28 cellular contexts compared by ENCODE assay signal in genomic region chrX:151323054-151323453, GRCh38.
"Had no signal": no experiment of that assay in that cellular context is flagged by ENCODE, and none has a peak within 500 bp of the region (broad histone marks: within the 10 kb centered on the region; RNA-seq: fewer than 3 reads in every experiment).

No MANE protein-coding gene starts in this region.

- H3K27ac ChIP-seq: brain microvascular endothelial cell, esophagus muscularis mucosa, gastroesophageal sphincter had no signal

- ATAC-seq: activated T-cell treated with anti-CD3 and anti-CD28 coated beads, Interleukin-2, amount 50 U/mL, for 4 hours; activated T-helper 17 cell treated with anti-CD3 and anti-CD28 coated beads, Interleukin-2, amount 50 U/mL, for 72 hours; effector memory CD8-positive, alpha-beta T cell; gastroesophageal sphincter had no signal

- H3K27ac Mint-ChIP-seq: activated CD4-positive, alpha-beta memory T cell treated with anti-CD3 and anti-CD28 coated beads, Interleukin-2, amount 10 ng/mL, durations not matched to agents 7 days and 5 days; activated CD4-positive, alpha-beta T cell treated with anti-CD3 and anti-CD28 coated beads, Interleukin-2, amount 10 ng/mL, durations not matched to agents 7 days and 5 days; activated naive CD8-positive, alpha-beta T cell; activated T-helper 17 cell treated with anti-CD3 and anti-CD28 coated beads, Interleukin-2, amount 50 U/mL, for 72 hours; effector memory CD8-positive, alpha-beta T cell had no signal

- H3K36me3 Mint-ChIP-seq: activated naive CD8-positive, alpha-beta T cell had no signal

- H3K9me3 Mint-ChIP-seq: activated CD4-positive, alpha-beta memory T cell treated with anti-CD3 and anti-CD28 coated beads, Interleukin-2, amount 10 ng/mL, durations not matched to agents 7 days and 5 days; activated CD4-positive, alpha-beta T cell treated with anti-CD3 and anti-CD28 coated beads, Interleukin-2, amount 10 ng/mL, durations not matched to agents 7 days and 5 days; activated T-cell treated with anti-CD3 and anti-CD28 coated beads, Interleukin-2, amount 50 U/mL, for 4 hours; effector memory CD8-positive, alpha-beta T cell had no signal

- FAIRE-seq: colon had no signal

- H3K9me3 ChIP-seq: esophagus muscularis mucosa, gastroesophageal sphincter had no signal

- H3K4me3 ChIP-seq: esophagus muscularis mucosa, gastroesophageal sphincter had no signal

- H3K27me3 ChIP-seq: brain microvascular endothelial cell, esophagus muscularis mucosa, gastroesophageal sphincter had no signal

- H3K36me3 ChIP-seq: brain microvascular endothelial cell, esophagus muscularis mucosa, gastroesophageal sphincter had no signal

- DNase-seq: activated CD4-positive, alpha-beta memory T cell treated with anti-CD3 and anti-CD28 coated beads, Interleukin-2, amount 10 ng/mL, durations not matched to agents 7 days and 5 days; activated CD4-positive, alpha-beta T cell treated with anti-CD3 and anti-CD28 coated beads for 1 hour; activated CD4-positive, alpha-beta T cell treated with anti-CD3 and anti-CD28 coated beads for 4 hours; activated CD4-positive, alpha-beta T cell treated with anti-CD3 and anti-CD28 coated beads, Interleukin-2, amount 10 ng/mL, durations not matched to agents 7 days and 5 days; activated CD4-positive, alpha-beta T cell treated with anti-CD3 and anti-CD28 coated beads, Interleukin-2, amount 50 U/mL, for 4 hours; activated CD8-positive, alpha-beta memory T cell treated with anti-CD3 and anti-CD28 coated beads, Interleukin-2, amount 50 U/mL, for 48 hours; activated effector memory CD4-positive, alpha-beta T cell treated with Interleukin-2 at 50 U/mL for 16 hours; activated gamma-delta T cell treated with Interleukin-2 at 50 U/mL for 16 hours; activated naive CD4-positive, alpha-beta T cell treated with anti-CD3 and anti-CD28 coated beads, Interleukin-2, amount 50 U/mL, for 16 hours; activated naive CD4-positive, alpha-beta T cell treated with Interleukin-2 at 50 U/mL for 16 hours; activated T-cell treated with anti-CD3 and anti-CD28 coated beads for 4 hours; activated T-cell treated with anti-CD3 and anti-CD28 coated beads, Interleukin-2, amount 50 U/mL, for 4 hours; amniotic stem cell; anterior cingulate cortex; brain microvascular endothelial cell; caudate nucleus; cortex of kidney; dermis blood vessel endothelial cell; effector CD4-positive, alpha-beta T cell; effector memory CD8-positive, alpha-beta T cell; foreskin melanocyte; head of caudate nucleus; T-helper 2 cell had no signal

- H3K4me1 ChIP-seq: esophagus muscularis mucosa, gastroesophageal sphincter had no signal

- H3K4me1 Mint-ChIP-seq: activated CD4-positive, alpha-beta memory T cell treated with anti-CD3 and anti-CD28 coated beads, Interleukin-2, amount 10 ng/mL, durations not matched to agents 7 days and 5 days; activated CD4-positive, alpha-beta T cell treated with anti-CD3 and anti-CD28 coated beads, Interleukin-2, amount 10 ng/mL, durations not matched to agents 7 days and 5 days; activated T-helper 17 cell treated with anti-CD3 and anti-CD28 coated beads, Interleukin-2, amount 50 U/mL, for 72 hours had no signal

- H3K4me3 Mint-ChIP-seq: activated CD4-positive, alpha-beta memory T cell treated with anti-CD3 and anti-CD28 coated beads, Interleukin-2, amount 10 ng/mL, durations not matched to agents 7 days and 5 days; activated CD4-positive, alpha-beta T cell treated with anti-CD3 and anti-CD28 coated beads, Interleukin-2, amount 10 ng/mL, durations not matched to agents 7 days and 5 days; activated naive CD8-positive, alpha-beta T cell; activated T-cell treated with anti-CD3 and anti-CD28 coated beads, Interleukin-2, amount 50 U/mL, for 4 hours; activated T-helper 17 cell treated with anti-CD3 and anti-CD28 coated beads, Interleukin-2, amount 50 U/mL, for 72 hours; effector memory CD8-positive, alpha-beta T cell had no signal
